13 cellular contexts compared by ENCODE assay signal in the genomic region with DNA sequence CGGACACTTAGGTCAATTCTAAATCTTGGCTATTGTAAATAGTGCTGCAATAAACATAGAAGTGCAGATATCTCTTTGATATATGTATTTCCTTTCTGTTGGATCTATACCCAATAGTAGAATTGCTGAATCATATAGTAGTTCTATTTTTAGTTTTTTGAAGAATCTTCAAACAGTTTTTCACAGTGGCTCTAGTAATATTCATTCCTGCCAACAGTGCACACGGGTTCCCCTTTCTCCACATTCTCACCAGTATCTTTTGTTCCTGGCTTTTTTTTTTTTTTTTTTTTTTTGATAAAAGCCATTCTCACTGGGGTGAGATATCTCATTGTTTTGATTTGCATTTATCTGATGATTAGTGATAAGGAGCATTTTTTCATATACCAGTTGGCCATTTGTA. TPM values are rescaled to one million over a fixed set of nuclear protein-coding genes. Genes with fewer than 3 reads are reported as not detected.
DNase-seq lines count a peak whose midpoint lies in the region; ATAC-seq, FAIRE-seq and TF ChIP-seq lines count a peak whose summit lies in the region.
"Had no signal": no experiment of that assay in that cellular context is flagged by ENCODE, and none has a peak within 500 bp of the region (broad histone marks: within the 10 kb centered on the region; RNA-seq: fewer than 3 reads in every experiment).

No MANE protein-coding gene starts in this region.

- H3K36me3 Mint-ChIP-seq in CD4-positive, alpha-beta T cell (ENCODE audit: low read depth) = peaks cover 13% of the 10 kb centered on the region
- H3K36me3 Mint-ChIP-seq in astrocyte (ENCODE audit: low read depth, unreplicated experiment) = no peaks in the 10 kb centered on the region
- H3K36me3 Mint-ChIP-seq in progenitor cell of endocrine pancreas (ENCODE audit: insufficient read depth) = peaks cover 2% of the 10 kb centered on the region
- H3K36me3 Mint-ChIP-seq: CD14-positive monocyte had no signal

- no peak for TF ChIP-seq CTCF in CD4-positive, alpha-beta T cell (IDR thresholded peaks at IDR 0.05)
- TF ChIP-seq CTCF in astrocyte (IDR thresholded peaks at IDR 0.05; ENCODE audit: insufficient read depth, low read depth, low read length) (no peak), progenitor cell of endocrine pancreas (IDR thresholded peaks at IDR 0.05; ENCODE audit: unreplicated experiment) (no peak), esophagus squamous epithelium (IDR thresholded peaks at IDR 0.05) (no peak)

- H3K36me3 ChIP-seq in astrocyte (ENCODE audit: insufficient read depth, low read length) (no peaks in the 10 kb centered on the region), esophagus squamous epithelium (no peaks in the 10 kb centered on the region)

- H3K4me1 ChIP-seq in astrocyte (ENCODE audit: insufficient read depth, low read length) (peaks cover 12% of the 10 kb centered on the region), esophagus squamous epithelium (peaks cover 5 to 26% (median 7%) of the 10 kb centered on the region in 3 donors)

- H2AFZ ChIP-seq in astrocyte (ENCODE audit: low read depth, low read length) = no peak overlapping the region
- H2AFZ ChIP-seq: GM23338 had no signal

- POLR2A ChIA-PET in CD4-positive, alpha-beta T cell (lab: Charles Lee) = no interaction called here

- peaks cover 3% of the 10 kb centered on the region for H4K20me1 ChIP-seq in astrocyte (ENCODE audit: insufficient read depth, low read length)

- CTCF ChIA-PET in CD4-positive, alpha-beta T cell (lab: Charles Lee) = no interaction called here

- no peak overlapping the region for H3K4me2 ChIP-seq in astrocyte (ENCODE audit: low read length)
- H3K4me2 ChIP-seq: A549, GM23338 had no signal

- peak overlapping the region; percentile 56 for H3K4me3 Mint-ChIP-seq in CD4-positive, alpha-beta T cell
- H3K4me3 Mint-ChIP-seq in astrocyte (ENCODE audit: unreplicated experiment) (no peak overlapping the region), progenitor cell of endocrine pancreas (ENCODE audit: low read depth) (peak overlapping the region; percentile 24)
- H3K4me3 Mint-ChIP-seq: CD14-positive monocyte, GM23338 had no signal

- H3K27ac ChIP-seq in CD4-positive, alpha-beta T cell (ENCODE audit: low read depth, low read length) = no peak overlapping the region
- H3K27ac ChIP-seq in astrocyte (ENCODE audit: low read depth, low read length) = no peak overlapping the region
- no peak overlapping the region for H3K27ac ChIP-seq in esophagus squamous epithelium
- H3K27ac ChIP-seq: A549 had no signal

- intact Hi-C loops in CD4-positive, alpha-beta T cell (cut with DNase I, micrococcal nuclease) = loop anchor here (5.0 to 10.0 kb wide), 3 partner anchors 112 to 1925 kb away; a partner anchor contains a TSS
- intact Hi-C loops in esophagus squamous epithelium (cut with DNase I) = no loop called here

- H3K4me1 Mint-ChIP-seq in CD4-positive, alpha-beta T cell (ENCODE audit: low read depth) = peaks cover 27% of the 10 kb centered on the region
- H3K4me1 Mint-ChIP-seq in astrocyte (ENCODE audit: low read depth, unreplicated experiment) (peaks cover 18% of the 10 kb centered on the region), progenitor cell of endocrine pancreas (ENCODE audit: low read depth) (peaks cover 21% of the 10 kb centered on the region)

- no peaks in the 10 kb centered on the region for H3K27me3 ChIP-seq in CD4-positive, alpha-beta T cell (ENCODE audit: control insufficient read depth, insufficient read depth, low read length)
- no peaks in the 10 kb centered on the region for H3K27me3 ChIP-seq in astrocyte (ENCODE audit: insufficient read depth, low read length)
- no peaks in the 10 kb centered on the region for H3K27me3 ChIP-seq in esophagus squamous epithelium

- no peaks in the 10 kb centered on the region for H3K9me3 Mint-ChIP-seq in CD4-positive, alpha-beta T cell
- H3K9me3 Mint-ChIP-seq in astrocyte (ENCODE audit: unreplicated experiment) (no peaks in the 10 kb centered on the region), progenitor cell of endocrine pancreas (ENCODE audit: low read depth) (peaks cover 10% of the 10 kb centered on the region)

- H3K4me3 ChIP-seq in astrocyte (ENCODE audit: insufficient read depth, low read depth, low read length) = no peak overlapping the region
- no peak overlapping the region for H3K4me3 ChIP-seq in esophagus squamous epithelium
- H3K4me3 ChIP-seq: A549, GM23338 had no signal

- no peak for ATAC-seq in CD4-positive, alpha-beta T cell (ENCODE audit: poor library complexity)
- ATAC-seq in GM21367 (IDR thresholded peaks at IDR 0.05; ENCODE audit: unreplicated experiment) = no peak
- ATAC-seq in GM21423 (IDR thresholded peaks at IDR 0.05; ENCODE audit: unreplicated experiment) = no peak
- ATAC-seq: A549, GM23338 had no signal

- peak; percentile 9 for FAIRE-seq in astrocyte (lab: Jason Lieb, UNC)
- FAIRE-seq: A549 had no signal

- no peaks in the 10 kb centered on the region for H3K27me3 Mint-ChIP-seq in CD4-positive, alpha-beta T cell
- H3K27me3 Mint-ChIP-seq in astrocyte (ENCODE audit: low read depth, unreplicated experiment) (no peaks in the 10 kb centered on the region), progenitor cell of endocrine pancreas (no peaks in the 10 kb centered on the region)

- TF ChIP-seq POLR2A in esophagus squamous epithelium (IDR thresholded peaks at IDR 0.05) = no peak

- H3K9me3 ChIP-seq in CD4-positive, alpha-beta T cell (ENCODE audit: control insufficient read depth, low read length) = no peaks in the 10 kb centered on the region
- H3K9me3 ChIP-seq in astrocyte (ENCODE audit: insufficient read depth, low read depth, low read length) (no peaks in the 10 kb centered on the region), esophagus squamous epithelium (no peaks in the 10 kb centered on the region)
- H3K9me3 ChIP-seq: A549 had no signal

- WGBS in esophagus squamous epithelium, 2 donors = 56 to 72% methylated on average over 2 of the region's 2 CpGs

- no peak for DNase-seq in CD4-positive, alpha-beta T cell
- DNase-seq in OCI-M1 (lab: John Stamatoyannopoulos, UW) (peak; percentile 73), astrocyte (ENCODE audit: low read depth) (no peak), progenitor cell of endocrine pancreas (ENCODE audit: low spot score, unreplicated experiment) (no peak), esophagus squamous epithelium (lab: John Stamatoyannopoulos, UW) (no peak)
- DNase-seq: DMS53, GF-D8, H7 had no signal

- peak overlapping the region; percentile 28 for H3K27ac Mint-ChIP-seq in CD4-positive, alpha-beta T cell
- no peak overlapping the region for H3K27ac Mint-ChIP-seq in astrocyte (ENCODE audit: unreplicated experiment)
- H3K27ac Mint-ChIP-seq in progenitor cell of endocrine pancreas = no peak overlapping the region
- H3K27ac Mint-ChIP-seq: CD14-positive monocyte, GM23338 had no signal

- H3K79me2 ChIP-seq in astrocyte (ENCODE audit: insufficient read depth, low read length) = peaks cover 27% of the 10 kb centered on the region

- no peak overlapping the region for H3K9ac ChIP-seq in astrocyte (ENCODE audit: low read length)

RNA-seq across cellular contexts. Expression of a gene that starts 1.8 kb away (rescaled TPM):
- total RNA-seq in CD4-positive, alpha-beta T cell = 1 to 10 TPM; 6.9 to 7.0 TPM
- total RNA-seq in astrocyte (16.1 and 16.6 TPM in 2 replicates), progenitor cell of endocrine pancreas (18.0 and 18.3 TPM in 2 replicates), esophagus squamous epithelium (10 to 100 TPM in 2 of 4 donors, 1 to 10 TPM in 2; 4.9 to 15.1 (median 10.0) TPM)
